Comparison of ENCODE assay signal across 12 cellular contexts in the genomic region with DNA sequence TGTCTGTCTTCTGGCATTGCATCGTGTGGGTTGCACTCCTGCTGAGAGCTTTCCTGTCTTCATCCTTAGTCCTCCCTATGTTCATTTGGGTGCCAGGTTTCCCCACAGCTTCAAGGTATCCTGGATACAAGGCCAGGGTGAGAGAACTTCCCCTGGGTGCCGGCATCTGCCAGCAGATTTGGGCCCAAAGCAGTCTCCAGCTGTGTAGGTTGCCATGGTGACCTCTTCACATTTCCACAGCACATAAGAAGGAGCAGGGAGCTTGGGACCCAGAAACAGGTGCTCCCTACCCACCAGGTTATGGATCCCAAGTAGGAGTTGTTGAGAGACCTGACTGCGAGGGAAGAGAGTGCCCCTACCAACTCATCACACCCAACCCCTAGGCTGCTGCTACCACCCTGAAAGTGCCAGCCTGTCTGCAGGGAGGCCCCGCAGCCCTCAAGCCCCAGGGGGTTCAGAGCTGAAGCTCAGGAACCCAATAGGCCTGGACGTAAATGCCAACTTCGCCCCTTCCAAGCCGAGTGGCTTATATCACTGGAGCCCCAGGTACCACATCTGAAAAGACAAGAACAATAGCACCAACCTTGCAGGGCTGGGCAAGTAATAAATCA. TPM values are rescaled to one million over a fixed set of nuclear protein-coding genes. Genes with fewer than 3 reads are reported as not detected.
DNase-seq lines count a peak whose midpoint lies in the region; ATAC-seq and TF ChIP-seq lines count a peak whose summit lies in the region.
"Had no signal": no experiment of that assay in that cellular context is flagged by ENCODE, and none has a peak within 500 bp of the region (broad histone marks: within the 10 kb centered on the region; RNA-seq: fewer than 3 reads in every experiment).

No MANE protein-coding gene starts in this region.

- ATAC-seq in activated CD8-positive, alpha-beta T cell treated with anti-CD3 and anti-CD28 coated beads, Interleukin-2, amount 10 ng/mL, durations not matched to agents 7 days and 5 days = peak; percentile 25
- no peak for ATAC-seq in activated CD8-positive, alpha-beta T cell treated with anti-CD3 and anti-CD28 coated beads for 36 hours
- ATAC-seq in activated B cell treated with CpG ODN at 0.5 μM for 24 hours (ENCODE audit: low read depth) (no peak), HG03280 (IDR thresholded peaks at IDR 0.05; ENCODE audit: unreplicated experiment) (no peak), HG03175 (IDR thresholded peaks at IDR 0.05; ENCODE audit: unreplicated experiment) (no peak)

- H3K36me3 ChIP-seq in Caco-2 (ENCODE audit: control insufficient read depth, insufficient read depth, low read length) = no peaks in the 10 kb centered on the region
- no peaks in the 10 kb centered on the region for H3K36me3 ChIP-seq in neutrophil

- no peak for TF ChIP-seq CTCF in activated CD8-positive, alpha-beta T cell treated with anti-CD3 and anti-CD28 coated beads for 36 hours (IDR thresholded peaks at IDR 0.05)
- TF ChIP-seq CTCF in Caco-2 (IDR thresholded peaks at IDR 0.05; ENCODE audit: insufficient read depth in 1 of 2, low read depth in 1 of 2, low read length in 1 of 2, severe bottlenecking in 1 of 2, unreplicated experiment in 1 of 2) (no peak), activated B cell treated with CpG ODN at 0.5 μM for 24 hours (IDR thresholded peaks at IDR 0.05) (no peak), neutrophil (IDR thresholded peaks at IDR 0.05) (no peak)

- H3K27me3 Mint-ChIP-seq in activated CD8-positive, alpha-beta T cell treated with anti-CD3 and anti-CD28 coated beads, Interleukin-2, amount 10 ng/mL, durations not matched to agents 7 days and 5 days (ENCODE audit: low read depth) = peaks cover 15% of the 10 kb centered on the region
- H3K27me3 Mint-ChIP-seq in activated CD8-positive, alpha-beta T cell treated with anti-CD3 and anti-CD28 coated beads for 36 hours = no peaks in the 10 kb centered on the region
- H3K27me3 Mint-ChIP-seq in Caco-2 (ENCODE audit: insufficient read depth, unreplicated experiment) (no peaks in the 10 kb centered on the region), activated B cell treated with CpG ODN at 0.5 μM for 24 hours (no peaks in the 10 kb centered on the region)

- H3K9me3 ChIP-seq in Caco-2 = no peaks in the 10 kb centered on the region
- no peaks in the 10 kb centered on the region for H3K9me3 ChIP-seq in neutrophil

- H3K27ac ChIP-seq in neutrophil = peak overlapping the region; percentile 15
- H3K27ac ChIP-seq: foreskin keratinocyte had no signal

- no peaks in the 10 kb centered on the region for H3K36me3 Mint-ChIP-seq in activated CD8-positive, alpha-beta T cell treated with anti-CD3 and anti-CD28 coated beads, Interleukin-2, amount 10 ng/mL, durations not matched to agents 7 days and 5 days (ENCODE audit: low read depth)
- H3K36me3 Mint-ChIP-seq in activated CD8-positive, alpha-beta T cell treated with anti-CD3 and anti-CD28 coated beads for 36 hours (ENCODE audit: low read depth) = no peaks in the 10 kb centered on the region
- H3K36me3 Mint-ChIP-seq in Caco-2 (ENCODE audit: insufficient read depth, unreplicated experiment) = no peaks in the 10 kb centered on the region
- peaks cover 34% of the 10 kb centered on the region for H3K36me3 Mint-ChIP-seq in activated B cell treated with CpG ODN at 0.5 μM for 24 hours (ENCODE audit: low read depth)

- no TSS peak for BruUV-seq in Caco-2 (replicated peaks; lab: Mats Ljungman, UMichigan)

- CTCF ChIA-PET in activated CD8-positive, alpha-beta T cell treated with anti-CD3 and anti-CD28 coated beads, Interleukin-2, amount 10 ng/mL, durations not matched to agents 7 days and 5 days (lab: Charles Lee) = interaction anchor here (0.6 to 13.3 kb wide), 21 partner anchors 10 to 234 kb away, joined by 3 to 148 read pairs (median 4); a partner anchor contains a TSS
- CTCF ChIA-PET in activated CD8-positive, alpha-beta T cell treated with anti-CD3 and anti-CD28 coated beads for 36 hours (lab: Charles Lee) = interaction anchor here (0.6 to 8.4 kb wide), 21 partner anchors 10 to 251 kb away, joined by 3 to 103 read pairs (median 4); a partner anchor contains a TSS
- CTCF ChIA-PET in Caco-2 (lab: Charles Lee) = interaction anchor here (0.6 to 5.0 kb wide), 6 partner anchors 51 to 161 kb away, joined by 3 to 68 read pairs (median 4); a partner anchor contains a TSS
- CTCF ChIA-PET in activated B cell treated with CpG ODN at 0.5 μM for 24 hours (lab: Charles Lee) = interaction anchor here (0.9 to 4.2 kb wide), 8 partner anchors 19 to 164 kb away, joined by 3 to 37 read pairs (median 4); no protein-coding TSS in a partner anchor

- H3K4me3 Mint-ChIP-seq in activated CD8-positive, alpha-beta T cell treated with anti-CD3 and anti-CD28 coated beads, Interleukin-2, amount 10 ng/mL, durations not matched to agents 7 days and 5 days = peak overlapping the region; percentile 4
- H3K4me3 Mint-ChIP-seq in activated CD8-positive, alpha-beta T cell treated with anti-CD3 and anti-CD28 coated beads for 36 hours = no peak overlapping the region
- H3K4me3 Mint-ChIP-seq in Caco-2 (ENCODE audit: unreplicated experiment) (no peak overlapping the region), activated B cell treated with CpG ODN at 0.5 μM for 24 hours (peak overlapping the region; percentile 21)

- H3K9me3 Mint-ChIP-seq in activated CD8-positive, alpha-beta T cell treated with anti-CD3 and anti-CD28 coated beads, Interleukin-2, amount 10 ng/mL, durations not matched to agents 7 days and 5 days (ENCODE audit: insufficient read depth) = no peaks in the 10 kb centered on the region
- H3K9me3 Mint-ChIP-seq in activated CD8-positive, alpha-beta T cell treated with anti-CD3 and anti-CD28 coated beads for 36 hours = no peaks in the 10 kb centered on the region
- H3K9me3 Mint-ChIP-seq in Caco-2 (ENCODE audit: unreplicated experiment) (no peaks in the 10 kb centered on the region), activated B cell treated with CpG ODN at 0.5 μM for 24 hours (no peaks in the 10 kb centered on the region)

- H3K27ac Mint-ChIP-seq in activated CD8-positive, alpha-beta T cell treated with anti-CD3 and anti-CD28 coated beads, Interleukin-2, amount 10 ng/mL, durations not matched to agents 7 days and 5 days = peak overlapping the region; percentile 63
- no peak overlapping the region for H3K27ac Mint-ChIP-seq in activated CD8-positive, alpha-beta T cell treated with anti-CD3 and anti-CD28 coated beads for 36 hours
- H3K27ac Mint-ChIP-seq in Caco-2 (ENCODE audit: unreplicated experiment) = peak overlapping the region; percentile 29
- H3K27ac Mint-ChIP-seq in activated B cell treated with CpG ODN at 0.5 μM for 24 hours = peak overlapping the region; percentile 59

- H3K4me1 Mint-ChIP-seq in activated CD8-positive, alpha-beta T cell treated with anti-CD3 and anti-CD28 coated beads, Interleukin-2, amount 10 ng/mL, durations not matched to agents 7 days and 5 days (ENCODE audit: low read depth) = peaks cover 28% of the 10 kb centered on the region
- H3K4me1 Mint-ChIP-seq in activated CD8-positive, alpha-beta T cell treated with anti-CD3 and anti-CD28 coated beads for 36 hours (ENCODE audit: low read depth) = peaks cover 18% of the 10 kb centered on the region
- H3K4me1 Mint-ChIP-seq in Caco-2 (ENCODE audit: low read depth, unreplicated experiment) (peaks cover 27% of the 10 kb centered on the region), activated B cell treated with CpG ODN at 0.5 μM for 24 hours (peaks cover 50% of the 10 kb centered on the region)

- intact Hi-C loops in activated CD8-positive, alpha-beta T cell treated with anti-CD3 and anti-CD28 coated beads for 36 hours (cut with micrococcal nuclease) = loop anchor here (5.0 kb wide), 1 partner anchor 160 kb away; no protein-coding TSS in a partner anchor
- intact Hi-C loops in Caco-2 (cut with micrococcal nuclease; ENCODE audit: unreplicated experiment) = loop anchor here (2.0 to 10.0 kb wide), 2 partner anchors 53 to 257 kb away; a partner anchor contains a TSS
- intact Hi-C loops in activated B cell treated with CpG ODN at 0.5 μM for 24 hours (cut with micrococcal nuclease) = no loop called here

- no peak for DNase-seq in activated CD8-positive, alpha-beta T cell treated with anti-CD3 and anti-CD28 coated beads, Interleukin-2, amount 10 ng/mL, durations not matched to agents 7 days and 5 days
- no peak for DNase-seq in activated CD8-positive, alpha-beta T cell treated with anti-CD3 and anti-CD28 coated beads for 36 hours
- peak in 1 of 2 experiments; percentile 14 for DNase-seq in Caco-2
- no peak for DNase-seq in activated B cell treated with CpG ODN at 0.5 μM for 24 hours
- DNase-seq in activated gamma-delta T cell (lab: John Stamatoyannopoulos, UW) = no peak
- DNase-seq: cerebellar nuclear complex, foreskin keratinocyte, NCI-H1092, NCI-H446 treated with DMSO at 0.1 percent for 48 hours had no signal

- H3K4me3 ChIP-seq in Caco-2 (ENCODE audit: low read depth, low read length) = no peak overlapping the region
- H3K4me3 ChIP-seq in neutrophil (ENCODE audit: low read depth in 1 of 2, low read length in 1 of 2) = no peak overlapping the region

- H3K27me3 ChIP-seq in Caco-2 (replicated peaks; ENCODE audit: control insufficient read depth, insufficient read depth, low read length) (no peaks in the 10 kb centered on the region), neutrophil (no peaks in the 10 kb centered on the region)
- H3K27me3 ChIP-seq: foreskin keratinocyte had no signal

- H3K4me1 ChIP-seq in Caco-2 (peaks cover 23% of the 10 kb centered on the region), neutrophil (ENCODE audit: control insufficient read depth in 1 of 2, insufficient read depth in 1 of 2, low read depth in 1 of 2, low read length in 1 of 2) (peaks cover 0 to 9% of the 10 kb centered on the region in 2 experiments)
- H3K4me1 ChIP-seq: foreskin keratinocyte had no signal

- POLR2A ChIA-PET in activated CD8-positive, alpha-beta T cell treated with anti-CD3 and anti-CD28 coated beads, Interleukin-2, amount 10 ng/mL, durations not matched to agents 7 days and 5 days (lab: Charles Lee) = interaction anchor here (0.8 to 1.4 kb wide), 5 partner anchors 9 to 161 kb away, joined by 3 to 5 read pairs (median 4); no protein-coding TSS in a partner anchor
- POLR2A ChIA-PET in activated CD8-positive, alpha-beta T cell treated with anti-CD3 and anti-CD28 coated beads for 36 hours (lab: Charles Lee) = interaction anchor here (1.0 to 1.5 kb wide), 7 partner anchors 9 to 279 kb away, joined by 3 to 5 read pairs (median 4); a partner anchor contains a TSS
- POLR2A ChIA-PET in Caco-2 (lab: Charles Lee) = interaction anchor here (0.5 kb wide), 1 partner anchor 257 kb away, joined by 3 read pairs; no protein-coding TSS in a partner anchor
- POLR2A ChIA-PET in activated B cell treated with CpG ODN at 0.5 μM for 24 hours (lab: Charles Lee) = interaction anchor here (1.0 to 3.6 kb wide), 7 partner anchors 11 to 257 kb away, joined by 3 to 42 read pairs (median 4); no protein-coding TSS in a partner anchor

RNA-seq across cellular contexts. Expression of a gene that starts 19.9 kb away (rescaled TPM):
- 1 to 10 TPM in 1 of 2 experiments, under 1 TPM in 1; 0.97 to 1.2 TPM for total RNA-seq in activated CD8-positive, alpha-beta T cell treated with anti-CD3 and anti-CD28 coated beads, Interleukin-2, amount 10 ng/mL, durations not matched to agents 7 days and 5 days
- total RNA-seq in activated CD8-positive, alpha-beta T cell treated with anti-CD3 and anti-CD28 coated beads for 36 hours = under 1 TPM; 0.69 to 0.79 TPM
- total RNA-seq in Caco-2 (2022) = 4.0 and 6.9 TPM in 2 replicates
- total RNA-seq in activated B cell treated with CpG ODN at 0.5 μM for 24 hours = 11.4 and 15.9 TPM in 2 replicates

RNA-seq across cellular contexts. Expression of a gene that starts 20.0 kb away (rescaled TPM):
- total RNA-seq in activated CD8-positive, alpha-beta T cell treated with anti-CD3 and anti-CD28 coated beads, Interleukin-2, amount 10 ng/mL, durations not matched to agents 7 days and 5 days = 10 to 100 TPM; 10.8 to 11.0 TPM
- total RNA-seq in activated CD8-positive, alpha-beta T cell treated with anti-CD3 and anti-CD28 coated beads for 36 hours = 10 to 100 TPM; 16.2 to 18.3 TPM
- total RNA-seq in Caco-2 (2022) (42.2 and 43.6 TPM in 2 replicates), activated B cell treated with CpG ODN at 0.5 μM for 24 hours (41.6 and 47.8 TPM in 2 replicates)

RNA-seq across cellular contexts. Expression of a gene that starts 26.0 kb away (rescaled TPM):
- total RNA-seq in activated CD8-positive, alpha-beta T cell treated with anti-CD3 and anti-CD28 coated beads, Interleukin-2, amount 10 ng/mL, durations not matched to agents 7 days and 5 days = 10 to 100 TPM; 15.6 to 16.0 TPM
- 10 to 100 TPM; 88.0 to 88.3 TPM for total RNA-seq in activated CD8-positive, alpha-beta T cell treated with anti-CD3 and anti-CD28 coated beads for 36 hours
- total RNA-seq in Caco-2 (2022) = 12.6 and 13.5 TPM in 2 replicates
- total RNA-seq in activated B cell treated with CpG ODN at 0.5 μM for 24 hours = 17.5 and 18.1 TPM in 2 replicates

Comparison
In these comparisons a context has a peak if more than half of its experiments do, and no peak if none do; other contexts are left out.
1. H3K4me3 Mint-ChIP-seq: peak in activated CD8-positive, alpha-beta T cell treated with anti-CD3 and anti-CD28 coated beads, Interleukin-2, amount 10 ng/mL, durations not matched to agents 7 days and 5 days (single experiment) and activated B cell treated with CpG ODN at 0.5 μM for 24 hours (single experiment); none in activated CD8-positive, alpha-beta T cell treated with anti-CD3 and anti-CD28 coated beads for 36 hours (single experiment) and Caco-2 (single experiment).